ENCODE assay signal across 13 cellular contexts in genomic region chr3:148229107-148229506, GRCh38.
DNase-seq lines count a peak whose midpoint lies in the region; ATAC-seq and TF ChIP-seq lines count a peak whose summit lies in the region.
"Had no signal": no experiment of that assay in that cellular context is flagged by ENCODE, and none has a peak within 500 bp of the region (broad histone marks: within the 10 kb centered on the region; RNA-seq: fewer than 3 reads in every experiment).

No MANE protein-coding gene starts in this region.

- H3K36me3 ChIP-seq in SJCRH30 (no peaks in the 10 kb centered on the region), heart left ventricle (no peaks in the 10 kb centered on the region)

- H3K27me3 ChIP-seq in SJCRH30: no peaks in the 10 kb centered on the region
- H3K27me3 ChIP-seq in heart left ventricle: no peaks in the 10 kb centered on the region

- peak; percentile 51 for ATAC-seq in GM18499 (IDR thresholded peaks at IDR 0.05; ENCODE audit: insufficient read depth, unreplicated experiment)
- ATAC-seq in GM21367 (IDR thresholded peaks at IDR 0.05; ENCODE audit: unreplicated experiment): peak; percentile 80
- ATAC-seq in HG03045 (IDR thresholded peaks at IDR 0.05; ENCODE audit: unreplicated experiment): peak; percentile 81
- ATAC-seq in heart left ventricle: no peak
- ATAC-seq: activated naive CD8-positive, alpha-beta T cell treated with anti-CD3 and anti-CD28 coated beads, Interleukin-2, amount 50 U/mL, for 24 hours had no signal

- TF ChIP-seq POLR2A in heart left ventricle (IDR thresholded peaks at IDR 0.05): no peak

- no peaks in the 10 kb centered on the region for H3K9me3 ChIP-seq in SJCRH30 (replicated peaks)
- no peaks in the 10 kb centered on the region for H3K9me3 ChIP-seq in heart left ventricle

- H3K4me1 ChIP-seq in SJCRH30 (peaks cover 35% of the 10 kb centered on the region), heart left ventricle (no peaks in the 10 kb centered on the region)

- peak overlapping the region; percentile 96 for H3K27ac ChIP-seq in SJCRH30
- no peak overlapping the region for H3K27ac ChIP-seq in heart left ventricle

- intact Hi-C loops in heart left ventricle (cut with DNase I): no loop called here

- no peak overlapping the region for H3K4me3 ChIP-seq in SJCRH30
- H3K4me3 ChIP-seq in heart left ventricle: no peak overlapping the region
- H3K4me3 ChIP-seq: lung had no signal

- TF ChIP-seq CTCF in heart left ventricle (IDR thresholded peaks at IDR 0.05): no peak

- peak; percentile 22 to 73 for DNase-seq in SJCRH30
- no peak for DNase-seq in heart left ventricle
- no peak for DNase-seq in amygdala (lab: John Stamatoyannopoulos, UW)
- no peak for DNase-seq in AML-193 (lab: John Stamatoyannopoulos, UW)
- no peak for DNase-seq in HuH-7.5 (ENCODE audit: low spot score)
- DNase-seq: activated naive CD8-positive, alpha-beta T cell treated with anti-CD3 and anti-CD28 coated beads, Interleukin-2, amount 50 U/mL, for 24 hours; glutamatergic neuron; NCI-H1930; stimulated activated CD4-positive, alpha-beta T cell treated with anti-CD3 and anti-CD28 coated beads, Interleukin-4, amount 100 ng/mL, for 24 hours had no signal

Comparison
In these comparisons a context has a peak if more than half of its experiments do, and no peak if none do; other contexts are left out.
1. ATAC-seq: peak in GM18499 (single experiment), GM21367 (single experiment) and HG03045 (single experiment); none in heart left ventricle (0 of 4).
2. DNase-seq: peak in SJCRH30 (2 of 2); none in heart left ventricle (0 of 5), amygdala (0 of 56), AML-193 (0 of 2) and HuH-7.5 (single experiment).